Comparison of ENCODE assay signal across 9 cellular contexts in the genomic region with DNA sequence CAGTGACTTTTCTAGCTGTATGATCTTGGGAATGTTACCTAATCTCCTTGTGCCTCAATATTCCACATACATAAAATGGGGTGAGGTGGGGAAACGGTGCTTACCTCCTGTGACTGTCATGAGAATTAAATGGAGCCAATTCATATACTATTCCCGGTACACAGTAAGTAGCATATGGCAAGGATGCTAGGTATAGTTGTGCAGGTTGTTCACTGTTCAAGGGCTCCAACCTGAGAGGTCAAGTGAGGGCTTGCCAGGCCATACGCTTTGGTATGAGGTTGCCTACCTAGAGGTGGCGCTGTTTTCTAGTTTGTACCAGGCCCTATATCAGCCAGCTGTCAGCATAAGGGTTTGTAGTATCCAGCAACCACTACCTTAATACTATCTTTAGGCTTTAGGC. TPM values are rescaled to one million over a fixed set of nuclear protein-coding genes. Genes with fewer than 3 reads are reported as not detected.
DNase-seq lines count a peak whose midpoint lies in the region; ATAC-seq and TF ChIP-seq lines count a peak whose summit lies in the region.
"Had no signal": no experiment of that assay in that cellular context is flagged by ENCODE, and none has a peak within 500 bp of the region (broad histone marks: within the 10 kb centered on the region; RNA-seq: fewer than 3 reads in every experiment).

No MANE protein-coding gene starts in this region.

- peak; percentile 59 for DNase-seq in activated naive CD8-positive, alpha-beta T cell treated with anti-CD3 and anti-CD28 coated beads, Interleukin-2, amount 50 U/mL, for 24 hours
- DNase-seq in activated naive CD8-positive, alpha-beta T cell treated with anti-CD3 and anti-CD28 coated beads for 36 hours, result no peak
- DNase-seq in esophagus muscularis mucosa (ENCODE audit: extremely low spot score) (peak; percentile 75), transverse colon (no peak), body of pancreas (no peak), cortex of kidney (lab: John Stamatoyannopoulos, UW) (no peak)
- no peak for DNase-seq in stimulated activated naive B cell treated with anti-CD40 and anti-IgM and Interleukin-4, amounts not matched to agents 10 μg/mL and 1 μg/mL and 100 μg/mL, for 72 hours

- TF ChIP-seq EP300 in esophagus muscularis mucosa (IDR thresholded peaks at IDR 0.05) (no peak), transverse colon (IDR thresholded peaks at IDR 0.05; ENCODE audit: low read depth) (no peak)

- H3K4me2 ChIP-seq in OCI-LY3 (ENCODE audit: low read length), result peak overlapping the region; percentile 100

- in situ Hi-C loops in transverse colon (cut with MboI; ENCODE audit: low pct_ligation_motif_present in 1 of 4, low pct_unique_long_range_greater_than_20kb in 1 of 4, low sequenced_read_pairs in 3 of 4), result no loop called here

- H3K27ac Mint-ChIP-seq in activated naive CD8-positive, alpha-beta T cell treated with anti-CD3 and anti-CD28 coated beads, Interleukin-2, amount 50 U/mL, for 24 hours, result no peak overlapping the region
- no peak overlapping the region for H3K27ac Mint-ChIP-seq in activated naive CD8-positive, alpha-beta T cell treated with anti-CD3 and anti-CD28 coated beads for 36 hours
- H3K27ac Mint-ChIP-seq in stimulated activated naive B cell treated with anti-CD40 and anti-IgM and Interleukin-4, amounts not matched to agents 10 μg/mL and 1 μg/mL and 100 μg/mL, for 72 hours, result no peak overlapping the region

- no peak overlapping the region for H2AFZ ChIP-seq in OCI-LY3 (ENCODE audit: low read depth, low read length)

- peaks cover 79% of the 10 kb centered on the region for H3K79me2 ChIP-seq in OCI-LY3 (ENCODE audit: low read length)

- H3K4me1 Mint-ChIP-seq in activated naive CD8-positive, alpha-beta T cell treated with anti-CD3 and anti-CD28 coated beads, Interleukin-2, amount 50 U/mL, for 24 hours, result peaks cover 66% of the 10 kb centered on the region
- H3K4me1 Mint-ChIP-seq in activated naive CD8-positive, alpha-beta T cell treated with anti-CD3 and anti-CD28 coated beads for 36 hours, result peaks cover 52% of the 10 kb centered on the region
- peaks cover 46 to 90% of the 10 kb centered on the region in 2 donors for H3K4me1 Mint-ChIP-seq in stimulated activated naive B cell treated with anti-CD40 and anti-IgM and Interleukin-4, amounts not matched to agents 10 μg/mL and 1 μg/mL and 100 μg/mL, for 72 hours

- peaks cover 7% of the 10 kb centered on the region for H3K36me3 Mint-ChIP-seq in activated naive CD8-positive, alpha-beta T cell treated with anti-CD3 and anti-CD28 coated beads, Interleukin-2, amount 50 U/mL, for 24 hours (ENCODE audit: low read depth)
- H3K36me3 Mint-ChIP-seq in activated naive CD8-positive, alpha-beta T cell treated with anti-CD3 and anti-CD28 coated beads for 36 hours, result peaks cover 12% of the 10 kb centered on the region
- peaks cover 13 to 37% of the 10 kb centered on the region in 2 donors for H3K36me3 Mint-ChIP-seq in stimulated activated naive B cell treated with anti-CD40 and anti-IgM and Interleukin-4, amounts not matched to agents 10 μg/mL and 1 μg/mL and 100 μg/mL, for 72 hours

- H3K9me3 Mint-ChIP-seq in activated naive CD8-positive, alpha-beta T cell treated with anti-CD3 and anti-CD28 coated beads, Interleukin-2, amount 50 U/mL, for 24 hours, result no peaks in the 10 kb centered on the region
- H3K9me3 Mint-ChIP-seq in activated naive CD8-positive, alpha-beta T cell treated with anti-CD3 and anti-CD28 coated beads for 36 hours, result no peaks in the 10 kb centered on the region
- no peaks in the 10 kb centered on the region for H3K9me3 Mint-ChIP-seq in stimulated activated naive B cell treated with anti-CD40 and anti-IgM and Interleukin-4, amounts not matched to agents 10 μg/mL and 1 μg/mL and 100 μg/mL, for 72 hours

- 68% methylated on average over 4 of the region's 4 CpGs for WGBS in esophagus muscularis mucosa
- WGBS in transverse colon (ENCODE audit: low coverage in 1 of 2), 2 donors, result 55% methylated on average over 4 of the region's 4 CpGs; no CpG with 5 or more reads in 1 of the 2 donors
- WGBS in body of pancreas, 2 donors, result 56 to 72% methylated on average over 4 of the region's 4 CpGs

- ATAC-seq in activated naive CD8-positive, alpha-beta T cell treated with anti-CD3 and anti-CD28 coated beads, Interleukin-2, amount 50 U/mL, for 24 hours, result peak; percentile 33
- no peak for ATAC-seq in stimulated activated naive B cell treated with anti-CD40 and anti-IgM and Interleukin-4, amounts not matched to agents 10 μg/mL and 1 μg/mL and 100 μg/mL, for 72 hours (replicated peaks)
- ATAC-seq in body of pancreas, result no peak

- H4K20me1 ChIP-seq in OCI-LY3 (ENCODE audit: insufficient read depth, low read length), result no peaks in the 10 kb centered on the region

- intact Hi-C loops in esophagus muscularis mucosa (cut with DNase I) (no loop called here), transverse colon (cut with DNase I; ENCODE audit: low total_unique reads) (no loop called here), body of pancreas (cut with DNase I) (no loop called here)

- H3K9ac ChIP-seq in OCI-LY3 (ENCODE audit: low read length), result peak overlapping the region; percentile 100

- H3K4me1 ChIP-seq in OCI-LY3 (ENCODE audit: low read length) (peaks cover 88% of the 10 kb centered on the region), esophagus muscularis mucosa (peaks cover 3 to 20% (median 12%) of the 10 kb centered on the region in 4 donors), transverse colon (peaks cover 0 to 24% (median 4%) of the 10 kb centered on the region in 4 donors), body of pancreas (peaks cover 16% of the 10 kb centered on the region)

- H3K9me3 ChIP-seq in OCI-LY3 (ENCODE audit: insufficient read depth, low read length) (no peaks in the 10 kb centered on the region), esophagus muscularis mucosa (no peaks in the 10 kb centered on the region), transverse colon (no peaks in the 10 kb centered on the region), body of pancreas (no peaks in the 10 kb centered on the region)

- TF ChIP-seq CTCF in OCI-LY3 (IDR thresholded peaks at IDR 0.05; ENCODE audit: low read depth, low read length), result peak; percentile 93
- peak in 1 of 3 experiments; percentile 14 for TF ChIP-seq CTCF in esophagus muscularis mucosa (IDR thresholded peaks at IDR 0.05)
- TF ChIP-seq CTCF in transverse colon (IDR thresholded peaks at IDR 0.05), result peak in 3 of 5 experiments; percentile 11 to 32 (median 25)
- peak in 1 of 7 experiments; percentile 15 for TF ChIP-seq CTCF in body of pancreas (IDR thresholded peaks at IDR 0.05)

- H3K27me3 Mint-ChIP-seq in activated naive CD8-positive, alpha-beta T cell treated with anti-CD3 and anti-CD28 coated beads, Interleukin-2, amount 50 U/mL, for 24 hours, result no peaks in the 10 kb centered on the region
- no peaks in the 10 kb centered on the region for H3K27me3 Mint-ChIP-seq in activated naive CD8-positive, alpha-beta T cell treated with anti-CD3 and anti-CD28 coated beads for 36 hours
- H3K27me3 Mint-ChIP-seq in stimulated activated naive B cell treated with anti-CD40 and anti-IgM and Interleukin-4, amounts not matched to agents 10 μg/mL and 1 μg/mL and 100 μg/mL, for 72 hours, result no peaks in the 10 kb centered on the region

- H3K27me3 ChIP-seq in OCI-LY3 (ENCODE audit: low read depth, low read length) (no peaks in the 10 kb centered on the region), esophagus muscularis mucosa (peaks cover 0 to 2% (median 0%) of the 10 kb centered on the region in 4 donors), transverse colon (peaks cover 6% of the 10 kb centered on the region), body of pancreas (no peaks in the 10 kb centered on the region)

- H3K27ac ChIP-seq in OCI-LY3 (ENCODE audit: low read length), result peak overlapping the region; percentile 99
- no peak overlapping the region for H3K27ac ChIP-seq in esophagus muscularis mucosa (replicated peaks in 1 of 4)
- H3K27ac ChIP-seq in transverse colon, result no peak overlapping the region
- no peak overlapping the region for H3K27ac ChIP-seq in body of pancreas

- H3K4me3 ChIP-seq in OCI-LY3 (ENCODE audit: low read length) (peak overlapping the region; percentile 86), esophagus muscularis mucosa (no peak overlapping the region), transverse colon (no peak overlapping the region), body of pancreas (no peak overlapping the region)

- H3K36me3 ChIP-seq in OCI-LY3 (replicated peaks; ENCODE audit: low read depth, low read length) (peaks cover 40% of the 10 kb centered on the region), esophagus muscularis mucosa (no peaks in the 10 kb centered on the region), transverse colon (no peaks in the 10 kb centered on the region), body of pancreas (replicated peaks in 1 of 2; ENCODE audit: insufficient read depth in 1 of 2, low read depth in 2 of 2) (no peaks in the 10 kb centered on the region)

- H3K4me3 Mint-ChIP-seq in activated naive CD8-positive, alpha-beta T cell treated with anti-CD3 and anti-CD28 coated beads, Interleukin-2, amount 50 U/mL, for 24 hours, result no peak overlapping the region
- no peak overlapping the region for H3K4me3 Mint-ChIP-seq in activated naive CD8-positive, alpha-beta T cell treated with anti-CD3 and anti-CD28 coated beads for 36 hours
- peak overlapping the region in 1 of 2 donors; percentile 60 for H3K4me3 Mint-ChIP-seq in stimulated activated naive B cell treated with anti-CD40 and anti-IgM and Interleukin-4, amounts not matched to agents 10 μg/mL and 1 μg/mL and 100 μg/mL, for 72 hours

- no peak for TF ChIP-seq POLR2A in esophagus muscularis mucosa (IDR thresholded peaks at IDR 0.05; ENCODE audit: low read depth)
- TF ChIP-seq POLR2A in transverse colon (IDR thresholded peaks at IDR 0.05), result no peak
- no peak for TF ChIP-seq POLR2A in body of pancreas (IDR thresholded peaks at IDR 0.05)

RNA-seq across cellular contexts. Expression of a gene that starts 3.6 kb away (rescaled TPM):
- 10 to 100 TPM; 46.2 to 47.9 TPM for total RNA-seq in activated naive CD8-positive, alpha-beta T cell treated with anti-CD3 and anti-CD28 coated beads for 36 hours
- total RNA-seq in esophagus muscularis mucosa (10 to 100 TPM in 1 of 4 donors, 1 to 10 TPM in 3; 1.7 to 37.3 (median 4.4) TPM), transverse colon (1 to 10 TPM in 2 of 4 donors, not detected in 2; 2.7 TPM), body of pancreas (not detected)
- total RNA-seq: glomerular endothelial cell had no signal

RNA-seq across cellular contexts. Expression of a gene that starts 59.8 kb away (rescaled TPM):
- under 1 TPM; 0.64 to 0.78 TPM for total RNA-seq in activated naive CD8-positive, alpha-beta T cell treated with anti-CD3 and anti-CD28 coated beads for 36 hours
- total RNA-seq in esophagus muscularis mucosa (1 to 10 TPM; 2.5 to 7.5 (median 4.6) TPM), transverse colon (10 to 100 TPM in 3 of 4 donors, 1 to 10 TPM in 1; 6.2 to 54.5 (median 45.0) TPM), body of pancreas (1 to 10 TPM in 1 of 2 donors, under 1 TPM in 1; under 0.01 to 1.3 TPM)

Comparison
In these comparisons a context has a peak if more than half of its experiments do, and no peak if none do; other contexts are left out.
1. DNase-seq: peak in activated naive CD8-positive, alpha-beta T cell treated with anti-CD3 and anti-CD28 coated beads, Interleukin-2, amount 50 U/mL, for 24 hours (single experiment) and esophagus muscularis mucosa (single experiment); none in activated naive CD8-positive, alpha-beta T cell treated with anti-CD3 and anti-CD28 coated beads for 36 hours (single experiment), transverse colon (single experiment), stimulated activated naive B cell treated with anti-CD40 and anti-IgM and Interleukin-4, amounts not matched to agents 10 μg/mL and 1 μg/mL and 100 μg/mL, for 72 hours (single experiment), body of pancreas (0 of 4) and cortex of kidney (single experiment).